Comparison of ENCODE assay signal across 27 cellular contexts in genomic region chr3:105495021-105495420, GRCh38.
A peak's percentile ranks its signal among the peaks of the same experiment; 100 is the strongest.
DNase-seq lines count a peak whose midpoint lies in the region; ATAC-seq and TF ChIP-seq lines count a peak whose summit lies in the region.
"Had no signal": no experiment of that assay in that cellular context is flagged by ENCODE, and none has a peak within 500 bp of the region (broad histone marks: within the 10 kb centered on the region; RNA-seq: fewer than 3 reads in every experiment).

No MANE protein-coding gene starts in this region.

- no peaks in the 10 kb centered on the region for H3K27me3 Mint-ChIP-seq in mesothelial cell of epicardium (ENCODE audit: low read depth)
- H3K27me3 Mint-ChIP-seq: central memory CD8-positive, alpha-beta T cell; stimulated activated naive CD8-positive, alpha-beta T cell treated with anti-CD3 and anti-CD28 coated beads, Interleukin-15, amount 100 ng/mL, for 72 hours had no signal

- intact Hi-C loops in psoas muscle (cut with DNase I), result no loop called here
- intact Hi-C loops in tibial artery (cut with DNase I; ENCODE audit: low total_unique reads), result no loop called here

- DNase-seq in AG04449 (ENCODE audit: low read depth, low spot score) (peak; percentile 37), GM23248 (peak; percentile 48), cardiac fibroblast (ENCODE audit: low read depth in 2 of 2) (peak; percentile 31 to 43), mesothelial cell of epicardium (ENCODE audit: low spot score in 2 of 2, unreplicated experiment in 2 of 2) (no peak), nucleus accumbens (lab: John Stamatoyannopoulos, UW) (no peak), psoas muscle (no peak), tibial artery (no peak), HT-29 (ENCODE audit: low spot score) (no peak)
- DNase-seq: activated CD8-positive, alpha-beta memory T cell treated with anti-CD3 and anti-CD28 coated beads, Interleukin-2, amount 50 U/mL, for 48 hours; activated effector memory CD4-positive, alpha-beta T cell treated with Interleukin-2 at 50 U/mL for 16 hours; erythroblast; GF-D8; KG1; left cardiac atrium; mesenchymal stem cell; NCI-H2081; NCI-H446 treated with DMSO at 0.1 percent for 48 hours; Peyer's patch; spleen; stimulated activated CD4-positive, alpha-beta T cell treated with anti-CD3 and anti-CD28 coated beads, Interleukin-4, amount 100 ng/mL, for 24 hours; stimulated activated naive CD8-positive, alpha-beta T cell treated with anti-CD3 and anti-CD28 coated beads, Interleukin-15, amount 100 ng/mL, for 72 hours; T-helper 2 cell; WERI-Rb-1 had no signal

- H3K27ac Mint-ChIP-seq in mesothelial cell of epicardium, result peak overlapping the region; percentile 3
- H3K27ac Mint-ChIP-seq: nephron had no signal

- H3K4me3 ChIP-seq in AG04449 (ENCODE audit: low read depth, low read length) (no peak overlapping the region), GM23248 (peak overlapping the region; percentile 22; the same call in 1 of the 2 replicates), cardiac fibroblast (replicated peaks in 1 of 2; ENCODE audit: low read depth in 2 of 2, low read length in 2 of 2) (no peak overlapping the region), psoas muscle (no peak overlapping the region), tibial artery (no peak overlapping the region)
- H3K4me3 ChIP-seq: Peyer's patch, prostate gland, SJSA1, spleen had no signal

- CTCF ChIA-PET in AG04449 (lab: Yijun Ruan, JAX), result interaction anchor here (2.5 kb wide), 1 partner anchor 23 kb away, joined by 6 read pairs; no protein-coding TSS in a partner anchor

- peak overlapping the region; percentile 29 for H3K27ac ChIP-seq in GM23248
- H3K27ac ChIP-seq in psoas muscle, result no peak overlapping the region
- no peak overlapping the region for H3K27ac ChIP-seq in tibial artery
- H3K27ac ChIP-seq: Peyer's patch, prostate gland, SJSA1, spleen, WERI-Rb-1 had no signal

- H3K36me3 Mint-ChIP-seq in mesothelial cell of epicardium, result peaks cover 19% of the 10 kb centered on the region

- H3K9me2 ChIP-seq in GM23248 (ENCODE audit: insufficient read depth), result no peaks in the 10 kb centered on the region

- in situ Hi-C loops in GM23248 (cut with MboI), result no loop called here

- H2AFZ ChIP-seq in GM23248, result peak overlapping the region; percentile 45

- no peak for ATAC-seq in psoas muscle
- ATAC-seq: left cardiac atrium; stimulated activated naive CD8-positive, alpha-beta T cell treated with anti-CD3 and anti-CD28 coated beads, Interleukin-15, amount 100 ng/mL, for 72 hours had no signal

- H3K4me1 ChIP-seq in GM23248 (ENCODE audit: insufficient read depth), result peaks cover 9% of the 10 kb centered on the region
- no peaks in the 10 kb centered on the region for H3K4me1 ChIP-seq in psoas muscle
- peaks cover 0 to 17% (median 0%) of the 10 kb centered on the region in 4 donors for H3K4me1 ChIP-seq in tibial artery
- H3K4me1 ChIP-seq: Peyer's patch, prostate gland, SJSA1 had no signal

- peaks cover 32% of the 10 kb centered on the region for H3K79me2 ChIP-seq in GM23248 (ENCODE audit: insufficient read depth)

- no peaks in the 10 kb centered on the region for H3K27me3 ChIP-seq in GM23248 (replicated peaks; ENCODE audit: insufficient read depth)
- H3K27me3 ChIP-seq in psoas muscle (ENCODE audit: insufficient read depth in 3 of 3, low read length in 2 of 3), result no peaks in the 10 kb centered on the region
- no peaks in the 10 kb centered on the region for H3K27me3 ChIP-seq in tibial artery
- H3K27me3 ChIP-seq: Peyer's patch, SJSA1, spleen had no signal

- no peak overlapping the region for H3K4me3 Mint-ChIP-seq in mesothelial cell of epicardium
- H3K4me3 Mint-ChIP-seq: central memory CD8-positive, alpha-beta T cell; nephron; stimulated activated naive CD8-positive, alpha-beta T cell treated with anti-CD3 and anti-CD28 coated beads, Interleukin-15, amount 100 ng/mL, for 72 hours had no signal

- peak overlapping the region; percentile 56 for H3K4me2 ChIP-seq in GM23248 (ENCODE audit: unreplicated experiment)

- H3K36me3 ChIP-seq in GM23248 (ENCODE audit: low read depth), result 0 out of 2 replicates have a peak, but pooled peaks cover 2% of the 10 kb centered on the region
- no peaks in the 10 kb centered on the region for H3K36me3 ChIP-seq in psoas muscle (ENCODE audit: insufficient read depth in 1 of 2, low read depth in 1 of 2)
- H3K36me3 ChIP-seq in tibial artery, result peaks cover 0 to 4% (median 0%) of the 10 kb centered on the region in 3 donors
- H3K36me3 ChIP-seq: Peyer's patch, prostate gland, WERI-Rb-1 had no signal

- H4K20me1 ChIP-seq in GM23248 (ENCODE audit: insufficient read depth), result no peaks in the 10 kb centered on the region

- no peak overlapping the region for H3K9ac ChIP-seq in GM23248

- 11% methylated on average over 2 of the region's 2 CpGs for WGBS in GM23248 (ENCODE audit: low coverage in 1 of 2, low lambda C conversion rate in 2 of 2, missing lambda C conversion rate in 2 of 2), 2 experiments
- WGBS in psoas muscle, 3 donors, result 24 to 27% (median 26%) methylated on average over 2 of the region's 2 CpGs

- H3K9me3 ChIP-seq in GM23248 (ENCODE audit: low read depth), result no peaks in the 10 kb centered on the region
- no peaks in the 10 kb centered on the region for H3K9me3 ChIP-seq in psoas muscle
- H3K9me3 ChIP-seq in tibial artery, result no peaks in the 10 kb centered on the region
- H3K9me3 ChIP-seq: prostate gland had no signal

- peaks cover 23% of the 10 kb centered on the region for H3K9me3 Mint-ChIP-seq in mesothelial cell of epicardium
- H3K9me3 Mint-ChIP-seq: central memory CD8-positive, alpha-beta T cell had no signal

- no peak for TF ChIP-seq CTCF in AG04449 (IDR thresholded peaks at IDR 0.05; ENCODE audit: insufficient read depth, low read length, missing control alignments)
- no peak for TF ChIP-seq CTCF in cardiac fibroblast (IDR thresholded peaks at IDR 0.05; ENCODE audit: low read depth, low read length)
- no peak for TF ChIP-seq CTCF in mesothelial cell of epicardium (IDR thresholded peaks at IDR 0.05; ENCODE audit: unreplicated experiment)
- no peak for TF ChIP-seq CTCF in psoas muscle (IDR thresholded peaks at IDR 0.05)
- no peak for TF ChIP-seq CTCF in tibial artery (IDR thresholded peaks at IDR 0.05)

- H3F3A ChIP-seq in GM23248 (ENCODE audit: insufficient read depth), result no peaks in the 10 kb centered on the region

- peaks cover 9% of the 10 kb centered on the region for H3K4me1 Mint-ChIP-seq in mesothelial cell of epicardium
- H3K4me1 Mint-ChIP-seq: central memory CD8-positive, alpha-beta T cell; stimulated activated naive CD8-positive, alpha-beta T cell treated with anti-CD3 and anti-CD28 coated beads, Interleukin-15, amount 100 ng/mL, for 72 hours had no signal

- POLR2A ChIA-PET in AG04449 (lab: Yijun Ruan, JAX), result no interaction called here

Comparison
In these comparisons a context has a peak if more than half of its experiments do, and no peak if none do; other contexts are left out.
1. DNase-seq: peak in AG04449 (single experiment), GM23248 (single experiment) and cardiac fibroblast (2 of 2); none in mesothelial cell of epicardium (0 of 2), nucleus accumbens (0 of 56), psoas muscle (0 of 2), tibial artery (0 of 2) and HT-29 (single experiment).